In the genomic region with DNA sequence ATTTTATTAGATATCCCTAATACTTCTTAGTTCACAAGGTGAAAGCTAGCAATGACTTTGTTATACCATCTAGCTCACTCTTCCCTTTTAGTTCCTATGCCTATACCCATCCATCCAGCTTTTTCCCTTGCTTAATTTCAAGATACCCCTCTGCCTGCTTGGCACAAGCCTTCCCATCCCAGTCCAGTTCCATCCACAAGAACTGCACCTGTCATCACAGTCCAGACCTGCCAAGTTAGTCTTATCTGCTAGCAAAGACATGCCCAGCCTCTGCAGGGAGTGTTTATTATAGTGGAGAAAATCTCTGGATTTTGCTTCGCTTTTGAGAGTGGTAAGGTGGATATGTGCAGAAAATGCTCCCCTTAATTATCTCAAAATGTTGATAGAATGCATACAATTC, we compare ENCODE assay signal across 18 cellular contexts.
"Had no signal": no experiment of that assay in that cellular context is flagged by ENCODE, and none has a peak within 500 bp of the region (broad histone marks: within the 10 kb centered on the region; RNA-seq: fewer than 3 reads in every experiment).

No MANE protein-coding gene starts in this region.

- H3K36me3 Mint-ChIP-seq: immature natural killer cell, natural killer cell, T-cell had no signal

- H3K9me3 Mint-ChIP-seq: effector memory CD8-positive, alpha-beta T cell; immature natural killer cell; natural killer cell; T-cell had no signal

- H3K4me3 Mint-ChIP-seq: activated CD4-positive, alpha-beta T cell treated with anti-CD3 and anti-CD28 coated beads for 36 hours; activated CD8-positive, alpha-beta T cell treated with anti-CD3 and anti-CD28 coated beads for 36 hours; dendritic cell treated with granulocyte-macrophage colony-stimulating factor and Interleukin-4, amounts not matched to agents 40 ng/mL and 50 ng/mL, for 4 days; effector memory CD8-positive, alpha-beta T cell; immature natural killer cell; natural killer cell; stimulated activated naive B cell treated with anti-CD40 and anti-IgM and Interleukin-4, amounts not matched to agents 10 μg/mL and 1 μg/mL and 100 μg/mL, for 72 hours had no signal

- H3K27me3 Mint-ChIP-seq: activated CD4-positive, alpha-beta T cell treated with anti-CD3 and anti-CD28 coated beads for 36 hours; activated CD8-positive, alpha-beta T cell treated with anti-CD3 and anti-CD28 coated beads for 36 hours; dendritic cell treated with granulocyte-macrophage colony-stimulating factor and Interleukin-4, amounts not matched to agents 40 ng/mL and 50 ng/mL, for 4 days; effector memory CD8-positive, alpha-beta T cell; progenitor cell of endocrine pancreas; T-cell had no signal

- ATAC-seq: sciatic nerve had no signal

- H3K27ac Mint-ChIP-seq: activated CD4-positive, alpha-beta T cell treated with anti-CD3 and anti-CD28 coated beads for 36 hours; dendritic cell treated with granulocyte-macrophage colony-stimulating factor and Interleukin-4, amounts not matched to agents 40 ng/mL and 50 ng/mL, for 4 days; effector memory CD8-positive, alpha-beta T cell; immature natural killer cell; natural killer cell; progenitor cell of endocrine pancreas had no signal

- DNase-seq: activated CD8-positive, alpha-beta memory T cell treated with anti-CD3 and anti-CD28 coated beads, Interleukin-2, amount 50 U/mL, for 48 hours; activated CD8-positive, alpha-beta T cell treated with anti-CD3 and anti-CD28 coated beads for 36 hours; effector memory CD8-positive, alpha-beta T cell; erythroblast; immature natural killer cell; mammary epithelial cell; mucosa of descending colon; natural killer cell; occipital lobe; spleen; stimulated activated CD4-positive, alpha-beta T cell treated with anti-CD3 and anti-CD28 coated beads, Interleukin-1b, Interleukin-23, amount 100 ng/mL, for 48 hours; stimulated activated naive B cell treated with anti-CD40 and anti-IgM and Interleukin-4, amounts not matched to agents 10 μg/mL and 1 μg/mL and 100 μg/mL, for 72 hours; T-cell; WERI-Rb-1 had no signal
